Comparison of ENCODE assay signal across 11 cellular contexts in the genomic region with DNA sequence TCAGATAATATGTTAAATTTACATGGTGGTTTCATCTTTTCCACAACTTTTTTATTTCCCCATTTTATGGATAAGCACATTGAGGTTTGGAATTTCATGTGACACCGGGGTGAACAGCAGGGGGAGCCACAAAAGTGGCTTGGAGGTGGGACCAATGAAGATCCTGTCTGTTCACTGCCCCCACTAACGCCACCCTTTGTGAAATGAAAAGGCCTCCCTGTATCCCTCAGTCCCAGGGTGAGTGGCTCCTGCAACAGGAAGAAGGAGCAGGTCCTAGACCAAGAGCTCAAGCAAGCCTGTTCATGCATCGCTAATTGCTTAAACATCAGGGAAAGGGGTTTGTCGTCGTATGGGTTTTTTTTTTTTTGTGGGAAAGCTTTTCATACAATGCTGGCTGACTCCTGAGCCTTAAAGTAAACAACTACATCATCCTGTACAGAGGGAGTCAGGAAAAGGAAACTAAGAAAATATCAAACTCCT.
DNase-seq lines count a peak whose midpoint lies in the region; ATAC-seq, FAIRE-seq and TF ChIP-seq lines count a peak whose summit lies in the region.
"Had no signal": no experiment of that assay in that cellular context is flagged by ENCODE, and none has a peak within 500 bp of the region (broad histone marks: within the 10 kb centered on the region; RNA-seq: fewer than 3 reads in every experiment).

No MANE protein-coding gene starts in this region.

- TF ChIP-seq CTCF in H1 (IDR thresholded peaks at IDR 0.05; ENCODE audit: control extremely low read depth in 1 of 3, insufficient read depth in 1 of 3, low read depth in 1 of 3, low read length in 3 of 3) (peak in 2 of 3 experiments; percentile 5 to 21; a peak in 2 of 4 replicates), esophagus muscularis mucosa (IDR thresholded peaks at IDR 0.05) (no peak)

- no peak overlapping the region for H3K56ac ChIP-seq in H1 (replicated peaks; ENCODE audit: insufficient read length, low read depth, low read length)

- POLR2A ChIA-PET in H1 (lab: Charles Lee; ENCODE audit: partially characterized antibody) = no interaction called here

- H4K8ac ChIP-seq in H1 (ENCODE audit: extremely low read depth, insufficient read depth, low read length) (no peak overlapping the region), mesenchymal stem cell (ENCODE audit: low read length) (no peak overlapping the region)

- H3K9ac ChIP-seq in H1 (replicated peaks in 1 of 4; ENCODE audit: extremely low read depth in 1 of 4, low read depth in 3 of 4, low read length in 3 of 4) (peak overlapping the region in 1 of 4 experiments; percentile 34; a peak in 1 of 7 replicates), mesenchymal stem cell (ENCODE audit: low read length) (no peak overlapping the region)

- no peak overlapping the region for H2BK5ac ChIP-seq in H1 (ENCODE audit: low read depth, low read length)
- H2BK5ac ChIP-seq in mesenchymal stem cell (ENCODE audit: low read depth, low read length, poor library complexity, severe bottlenecking) = no peak overlapping the region

- no peaks in the 10 kb centered on the region; a peak in 1 of 7 replicates for H3K4me1 ChIP-seq in H1 (replicated peaks in 1 of 4; ENCODE audit: control insufficient read depth in 3 of 4, insufficient read depth in 4 of 4, low read length in 3 of 4)
- H3K4me1 ChIP-seq in mesenchymal stem cell (ENCODE audit: control insufficient read depth, insufficient read depth, low read depth, low read length) = peaks cover 2% of the 10 kb centered on the region
- peaks cover 14 to 33% (median 27%) of the 10 kb centered on the region in 4 donors for H3K4me1 ChIP-seq in esophagus muscularis mucosa

- H3K79me1 ChIP-seq in H1 (ENCODE audit: low read depth, low read length) (no peaks in the 10 kb centered on the region), mesenchymal stem cell (replicated peaks; ENCODE audit: low read length, poor library complexity, severe bottlenecking) (no peaks in the 10 kb centered on the region)

- no peaks in the 10 kb centered on the region for H3K27me3 ChIP-seq in H1 (replicated peaks in 1 of 4; ENCODE audit: control insufficient read depth in 3 of 4, extremely low read depth in 1 of 4, insufficient read depth in 3 of 4, low read length in 3 of 4)
- H3K27me3 ChIP-seq in mesenchymal stem cell (ENCODE audit: control insufficient read depth in 1 of 2, insufficient read depth in 1 of 2, low read length in 2 of 2) = no peaks in the 10 kb centered on the region
- H3K27me3 ChIP-seq in esophagus muscularis mucosa = no peaks in the 10 kb centered on the region

- CTCF ChIA-PET in H1 (lab: Charles Lee; ENCODE audit: partially characterized antibody) = interaction anchor here (1.0 to 3.2 kb wide), 11 partner anchors 8 to 117 kb away, joined by 3 to 13 read pairs (median 5); no protein-coding TSS in a partner anchor

- TF ChIP-seq EP300 in H1 (IDR thresholded peaks at IDR 0.05; ENCODE audit: borderline replicate concordance in 1 of 2, low read depth in 2 of 2, low read length in 2 of 2) (no peak), esophagus muscularis mucosa (IDR thresholded peaks at IDR 0.05) (no peak)

- H3K14ac ChIP-seq in H1 (ENCODE audit: insufficient read length) (no peak overlapping the region), mesenchymal stem cell (ENCODE audit: low read length in 2 of 2) (no peak overlapping the region)

- intact Hi-C loops in esophagus muscularis mucosa (cut with DNase I) = no loop called here

- no peaks in the 10 kb centered on the region for H4K20me1 ChIP-seq in H1 (replicated peaks in 1 of 2; ENCODE audit: control insufficient read depth in 1 of 2, insufficient read depth in 2 of 2, low read length in 2 of 2)

- DNase-seq in EL = peak; percentile 59
- peak; percentile 3 for DNase-seq in NCI-H1105 (lab: John Stamatoyannopoulos, UW)
- DNase-seq in H1 (ENCODE audit: low read depth in 1 of 2, low spot score in 2 of 2) = no peak
- DNase-seq in mesenchymal stem cell = peak; percentile 94
- DNase-seq in AML-193 (lab: John Stamatoyannopoulos, UW) = no peak
- no peak for DNase-seq in esophagus muscularis mucosa (ENCODE audit: extremely low spot score)
- no peak for DNase-seq in NCI-H446 treated with DMSO at 0.1 percent for 48 hours (lab: John Stamatoyannopoulos, UW)
- DNase-seq: activated effector memory CD4-positive, alpha-beta T cell treated with Interleukin-2 at 50 U/mL for 16 hours; GOT3; head of caudate nucleus had no signal

- no peak for TF ChIP-seq RAD21 in H1 (IDR thresholded peaks at IDR 0.05 in 1 of 2, conservative IDR thresholded peaks at IDR 0.05 in 1 of 2; ENCODE audit: low read depth in 2 of 2, low read length in 2 of 2)

- H4K91ac ChIP-seq in H1 (replicated peaks; ENCODE audit: insufficient read length, low read length) (no peak overlapping the region), mesenchymal stem cell (ENCODE audit: low read length) (no peak overlapping the region)

- H2AK5ac ChIP-seq in H1 (ENCODE audit: low read depth, low read length) (no peak overlapping the region), mesenchymal stem cell (ENCODE audit: low read length, severe bottlenecking) (no peak overlapping the region)

- WGBS in H1 (ENCODE audit: extremely low coverage in 1 of 2, insufficient coverage in 1 of 2, insufficient read length in 1 of 2, insufficient replicate concordance in 2 of 2, low coverage in 1 of 2, low lambda C conversion rate in 2 of 2, missing lambda C conversion rate in 1 of 2), 2 experiments = 85% methylated on average over 3 of the region's 5 CpGs; no CpG with 5 or more reads in 1 of the 2 experiments
- WGBS in mesenchymal stem cell = 51% methylated on average over 3 of the region's 5 CpGs
- 44% methylated on average over 5 of the region's 5 CpGs for WGBS in esophagus muscularis mucosa

- H4K5ac ChIP-seq in H1 (ENCODE audit: insufficient read length, low read depth, low read length) = no peak overlapping the region

- TF ChIP-seq POLR2A in H1 (IDR thresholded peaks at IDR 0.05; ENCODE audit: control extremely low read depth in 1 of 2, low read depth in 2 of 2, low read length in 2 of 2) = no peak
- TF ChIP-seq POLR2A in esophagus muscularis mucosa (IDR thresholded peaks at IDR 0.05; ENCODE audit: low read depth) = no peak

- no peaks in the 10 kb centered on the region for H3K9me3 ChIP-seq in H1 (ENCODE audit: insufficient read depth in 2 of 2, low read depth in 1 of 2, low read length in 1 of 2)
- H3K9me3 ChIP-seq in mesenchymal stem cell (ENCODE audit: control insufficient read depth, low read length) = no peaks in the 10 kb centered on the region
- no peaks in the 10 kb centered on the region for H3K9me3 ChIP-seq in esophagus muscularis mucosa

- H3K79me2 ChIP-seq in H1 (ENCODE audit: control insufficient read depth in 1 of 2, insufficient read depth in 2 of 2, low read length in 2 of 2) = no peaks in the 10 kb centered on the region; a peak in 1 of 4 replicates

- H3K27ac ChIP-seq in H1 (ENCODE audit: low read depth, low read length) = no peak overlapping the region
- H3K27ac ChIP-seq in mesenchymal stem cell (ENCODE audit: low read length, poor library complexity, severe bottlenecking) = no peak overlapping the region
- peak overlapping the region in 1 of 4 donors; percentile 0 for H3K27ac ChIP-seq in esophagus muscularis mucosa (replicated peaks in 1 of 4)

- no peaks in the 10 kb centered on the region for H3K36me3 ChIP-seq in H1 (ENCODE audit: control insufficient read depth in 2 of 4, insufficient read depth in 4 of 4, low read length in 3 of 4)
- peaks cover 0 to 70% of the 10 kb centered on the region in 2 experiments for H3K36me3 ChIP-seq in mesenchymal stem cell (ENCODE audit: control insufficient read depth in 1 of 2, insufficient read depth in 2 of 2, low read depth in 1 of 2, low read length in 2 of 2)
- peaks cover 0 to 4% (median 0%) of the 10 kb centered on the region in 4 donors for H3K36me3 ChIP-seq in esophagus muscularis mucosa

- H2BK12ac ChIP-seq in H1 (ENCODE audit: low read depth, low read length) (no peak overlapping the region), mesenchymal stem cell (ENCODE audit: low read length in 2 of 2) (no peak overlapping the region)

- H3K23me2 ChIP-seq in H1 (ENCODE audit: low read depth, low read length) = no peaks in the 10 kb centered on the region

- no peak overlapping the region for H2BK20ac ChIP-seq in H1 (ENCODE audit: low read length)

- FAIRE-seq in H1 (lab: Jason Lieb, UNC) = no peak

- H3K4me3 ChIP-seq in H1 (ENCODE audit: extremely low read depth in 1 of 4, insufficient read depth in 2 of 4, low read depth in 3 of 4, low read length in 4 of 4) (no peak overlapping the region), mesenchymal stem cell (ENCODE audit: insufficient read depth in 1 of 2, low read depth in 1 of 2, low read length in 2 of 2) (no peak overlapping the region), esophagus muscularis mucosa (no peak overlapping the region)

- H3K18ac ChIP-seq in H1 (ENCODE audit: extremely low read depth, low read length) (no peak overlapping the region), mesenchymal stem cell (ENCODE audit: low read depth in 1 of 2, low read length in 2 of 2) (peak overlapping the region in 1 of 2 experiments; percentile 5)

- H2AFZ ChIP-seq in H1 (ENCODE audit: low read length) (no peak overlapping the region), mesenchymal stem cell (ENCODE audit: low read depth, low read length) (no peak overlapping the region)

- H2BK15ac ChIP-seq in H1 (ENCODE audit: low read length) (no peak overlapping the region), mesenchymal stem cell (ENCODE audit: low read depth, poor library complexity, severe bottlenecking) (no peak overlapping the region)

- H3K23ac ChIP-seq in H1 (ENCODE audit: insufficient read length) = no peak overlapping the region
- H3K23ac ChIP-seq in mesenchymal stem cell (ENCODE audit: low read length in 2 of 2) = no peak overlapping the region

- H3K4ac ChIP-seq in H1 (replicated peaks; ENCODE audit: insufficient read length, low read depth, low read length) (no peak overlapping the region), mesenchymal stem cell (ENCODE audit: low read depth in 1 of 2, low read length in 2 of 2) (no peak overlapping the region)

- H3K4me2 ChIP-seq in H1 (ENCODE audit: insufficient read depth in 1 of 2, low read depth in 2 of 2, low read length in 2 of 2) (no peak overlapping the region), mesenchymal stem cell (ENCODE audit: low read length, poor library complexity, severe bottlenecking) (no peak overlapping the region)

- no peak for ATAC-seq in HG03565 (IDR thresholded peaks at IDR 0.05; ENCODE audit: unreplicated experiment)

- H2BK120ac ChIP-seq in H1 (replicated peaks; ENCODE audit: low read depth, low read length) (no peak overlapping the region), mesenchymal stem cell (ENCODE audit: low read depth, low read length) (no peak overlapping the region)

TF ChIP-seq in H1, 55 proteins besides CTCF, POLR2A, EP300 and RAD21 (continues in another document):
- TF ChIP-seq, protein P1, sequence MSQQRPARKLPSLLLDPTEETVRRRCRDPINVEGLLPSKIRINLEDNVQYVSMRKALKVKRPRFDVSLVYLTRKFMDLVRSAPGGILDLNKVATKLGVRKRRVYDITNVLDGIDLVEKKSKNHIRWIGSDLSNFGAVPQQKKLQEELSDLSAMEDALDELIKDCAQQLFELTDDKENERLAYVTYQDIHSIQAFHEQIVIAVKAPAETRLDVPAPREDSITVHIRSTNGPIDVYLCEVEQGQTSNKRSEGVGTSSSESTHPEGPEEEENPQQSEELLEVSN (IDR thresholded peaks at IDR 0.05) = no peak
- TF ChIP-seq SP1 (IDR thresholded peaks at IDR 0.05; ENCODE audit: low read depth, low read length) (no peak), EZH2 (IDR thresholded peaks at IDR 0.05; ENCODE audit: low read depth, low read length, severe bottlenecking) (no peak)

Comparison
In these comparisons a context has a peak if more than half of its experiments do, and no peak if none do; other contexts are left out.
1. DNase-seq: peak in EL (single experiment), NCI-H1105 (single experiment) and mesenchymal stem cell (single experiment); none in H1 (0 of 2), AML-193 (0 of 2), esophagus muscularis mucosa (single experiment) and NCI-H446 treated with DMSO at 0.1 percent for 48 hours (single experiment).
2. CTCF ChIP-seq: peak in H1 (2 of 3); none in esophagus muscularis mucosa (0 of 3).